1 cellular context compared by ENCODE assay signal in genomic region chr17:17028059-17028877, GRCh38.
TF ChIP-seq lines count a peak whose summit lies in the region.

No MANE protein-coding gene starts in this region.

TF ChIP-seq in HepG2, 621 proteins besides CTCF, POLR2A, EP300 and RAD21 (continued from another document and continues in another):
- TF ChIP-seq GRHL1 (CRISPR knock-in tag; conservative IDR thresholded peaks at IDR 0.05) (no peak), SOX13 (IDR thresholded peaks at IDR 0.05) (peak; percentile 70; the same call in 1 of the 2 replicates), SOX13 (CRISPR knock-in tag; conservative IDR thresholded peaks at IDR 0.05 in 1 of 2, IDR thresholded peaks at IDR 0.05 in 1 of 2) (peak in 1 of 2 experiments; percentile 92; a peak in 2 of 4 replicates), ATRX (CRISPR knock-in tag; IDR thresholded peaks at IDR 0.05; ENCODE audit: borderline replicate concordance) (no peak), ARNT2 (CRISPR knock-in tag; IDR thresholded peaks at IDR 0.05; ENCODE audit: low read depth) (peak; percentile 80; the same call in 1 of the 2 replicates), JARID2 (CRISPR knock-in tag; IDR thresholded peaks at IDR 0.05; ENCODE audit: insufficient replicate concordance) (no peak), HIC2 (CRISPR knock-in tag; IDR thresholded peaks at IDR 0.05; ENCODE audit: low read depth) (peak; percentile 89), ZBTB39 (CRISPR knock-in tag; IDR thresholded peaks at IDR 0.05) (peak; percentile 86; the same call in 1 of the 2 replicates), FOXP1 (IDR thresholded peaks at IDR 0.05) (no peak), FOXP1 (CRISPR knock-in tag; IDR thresholded peaks at IDR 0.05) (peak; percentile 25; the same call in 1 of the 2 replicates), ZNF546 (CRISPR knock-in tag; conservative IDR thresholded peaks at IDR 0.05) (no peak), ZNF644 (CRISPR knock-in tag; IDR thresholded peaks at IDR 0.05; ENCODE audit: low read depth) (peak; percentile 81), POLR2G (IDR thresholded peaks at IDR 0.05; ENCODE audit: low read depth, low read length) (peak; percentile 51), MYPOP (CRISPR knock-in tag; IDR thresholded peaks at IDR 0.05) (0 out of 2 replicates have a peak, but pooled peaks have one; percentile 34), ZNF318 (CRISPR knock-in tag; IDR thresholded peaks at IDR 0.05) (0 out of 2 replicates have a peak, but pooled peaks have one; percentile 57), NR2C2 (CRISPR knock-in tag; IDR thresholded peaks at IDR 0.05; ENCODE audit: borderline replicate concordance) (0 out of 2 replicates have a peak, but pooled peaks have one; percentile 34), ZFP1 (CRISPR knock-in tag; IDR thresholded peaks at IDR 0.05) (no peak), ZNF572 (CRISPR knock-in tag; IDR thresholded peaks at IDR 0.05) (no peak), HNF4G (IDR thresholded peaks at IDR 0.05; ENCODE audit: borderline replicate concordance, low read depth, low read length) (no peak), HNF4G (CRISPR knock-in tag; IDR thresholded peaks at IDR 0.05; ENCODE audit: borderline replicate concordance, low read depth) (peak; percentile 14; the same call in 1 of the 2 replicates), THRA (CRISPR knock-in tag; IDR thresholded peaks at IDR 0.05; ENCODE audit: borderline replicate concordance) (peak; percentile 31; the same call in 1 of the 2 replicates), BCL6 (CRISPR knock-in tag; IDR thresholded peaks at IDR 0.05) (peak; percentile 53; the same call in 1 of the 2 replicates), ARID4A (CRISPR knock-in tag; IDR thresholded peaks at IDR 0.05; ENCODE audit: borderline replicate concordance) (peak; percentile 80), ZNF382 (CRISPR knock-in tag; IDR thresholded peaks at IDR 0.05; ENCODE audit: borderline replicate concordance) (no peak), ZNF383 (CRISPR knock-in tag; IDR thresholded peaks at IDR 0.05; ENCODE audit: borderline replicate concordance) (0 out of 2 replicates have a peak, but pooled peaks have one; percentile 59), KLF11 (CRISPR knock-in tag; IDR thresholded peaks at IDR 0.05) (peak; percentile 65; the same call in 1 of the 2 replicates), IKZF5 (CRISPR knock-in tag; IDR thresholded peaks at IDR 0.05) (peak; percentile 64), SKI (IDR thresholded peaks at IDR 0.05; ENCODE audit: partially characterized antibody) (no peak), SOX6 (IDR thresholded peaks at IDR 0.05) (no peak), SOX6 (CRISPR knock-in tag; IDR thresholded peaks at IDR 0.05) (peak; percentile 96), ZNF556 (CRISPR knock-in tag; IDR thresholded peaks at IDR 0.05; ENCODE audit: borderline replicate concordance) (peak; percentile 82; the same call in 1 of the 2 replicates), KDM1A (CRISPR knock-in tag; IDR thresholded peaks at IDR 0.05) (0 out of 2 replicates have a peak, but pooled peaks have one; percentile 19)
